ENCODE assay signal across 8 cellular contexts in genomic region chr10:119542990-119543813, GRCh38. TPM values are rescaled to one million over a fixed set of nuclear protein-coding genes. Genes with fewer than 3 reads are reported as not detected.
A peak's percentile ranks its signal among the peaks of the same experiment; 100 is the strongest.
DNase-seq lines count a peak whose midpoint lies in the region; ATAC-seq and TF ChIP-seq lines count a peak whose summit lies in the region.

No MANE protein-coding gene starts in this region.

- H3K27me3 ChIP-seq in neural cell (ENCODE audit: insufficient read depth, low read depth, low read length) (peaks cover 54% of the 10 kb centered on the region), thoracic aorta (replicated peaks; ENCODE audit: insufficient read depth) (no peaks in the 10 kb centered on the region)

- DNase-seq in 8988T (peak; percentile 66), NCI-H69 (lab: John Stamatoyannopoulos, UW) (peak; percentile 67), activated T-cell treated with anti-CD3 and anti-CD28 coated beads for 1 hour (ENCODE audit: low read depth) (peak; percentile 52), fibroblast of gingiva (ENCODE audit: low read depth) (peak; percentile 45), thoracic aorta (ENCODE audit: low spot score) (no peak)

- ATAC-seq in GM18517 (IDR thresholded peaks at IDR 0.05; ENCODE audit: unreplicated experiment) (peak; percentile 34), HG03025 (IDR thresholded peaks at IDR 0.05; ENCODE audit: low FRiP score, unreplicated experiment) (peak; percentile 33), thoracic aorta (ENCODE audit: insufficient number of reproducible peaks, low FRiP score, low read depth) (no peak)

- H3K4me2 ChIP-seq in neural cell (ENCODE audit: low read length), result peak overlapping the region; percentile 30

- H3F3A ChIP-seq in neural cell (ENCODE audit: insufficient read depth, low read length, poor library complexity, severe bottlenecking), result no peaks in the 10 kb centered on the region

- no peak overlapping the region for H3K27ac ChIP-seq in neural cell (ENCODE audit: low read length)
- H3K27ac ChIP-seq in thoracic aorta, result peak overlapping the region; percentile 64 to 77

- H3K79me2 ChIP-seq in neural cell (replicated peaks; ENCODE audit: insufficient read depth, low read length), result no peaks in the 10 kb centered on the region

- no peaks in the 10 kb centered on the region for H3K9me2 ChIP-seq in neural cell (ENCODE audit: insufficient read depth, low read length)

- H3K4me1 ChIP-seq in thoracic aorta (ENCODE audit: control insufficient read depth in 1 of 2, low read depth in 2 of 2), result peaks cover 9 to 42% of the 10 kb centered on the region in 2 donors

- TF ChIP-seq EP300 in neural cell (conservative IDR thresholded peaks at IDR 0.05; ENCODE audit: poor library complexity, severe bottlenecking), result no peak

- H3K36me3 ChIP-seq in neural cell (ENCODE audit: insufficient read depth, low read length) (no peaks in the 10 kb centered on the region), thoracic aorta (no peaks in the 10 kb centered on the region)

- TF ChIP-seq CTCF in neural cell (IDR thresholded peaks at IDR 0.05; ENCODE audit: poor library complexity, severe bottlenecking), result peak; percentile 68
- peak; percentile 53 for TF ChIP-seq CTCF in thoracic aorta (IDR thresholded peaks at IDR 0.05)

- H3K9me3 ChIP-seq in neural cell (ENCODE audit: low read length), result no peaks in the 10 kb centered on the region
- no peaks in the 10 kb centered on the region for H3K9me3 ChIP-seq in thoracic aorta

- peak overlapping the region; percentile 26 for H3K9ac ChIP-seq in neural cell (ENCODE audit: low read length)

- H2AFZ ChIP-seq in neural cell (ENCODE audit: low read depth, low read length), result peak overlapping the region; percentile 21

- H3K4me3 ChIP-seq in neural cell (ENCODE audit: low read length) (peak overlapping the region; percentile 76), thoracic aorta (peak overlapping the region; percentile 90)

- H4K20me1 ChIP-seq in neural cell (ENCODE audit: insufficient read depth), result no peaks in the 10 kb centered on the region

- TF ChIP-seq RAD21 in neural cell (conservative IDR thresholded peaks at IDR 0.05), result peak; percentile 42

TF ChIP-seq in neural cell, 6 proteins besides CTCF, POLR2A, EP300 and RAD21:
- TF ChIP-seq SMC3 (conservative IDR thresholded peaks at IDR 0.05; ENCODE audit: poor library complexity), result peak; percentile 62
- TF ChIP-seq POLR2AphosphoS5 (IDR thresholded peaks at IDR 0.05), result no peak
- TF ChIP-seq TAF1 (IDR thresholded peaks at IDR 0.05; ENCODE audit: low read depth), result no peak
- TF ChIP-seq MXI1 (conservative IDR thresholded peaks at IDR 0.05; ENCODE audit: poor library complexity, severe bottlenecking), result peak; percentile 55
TF ChIP-seq in neural cell: peak in this region for 2.

RNA-seq across cellular contexts. Expression of gene RGS10, which starts 0.7 kb away (rescaled TPM):
- 2.6 TPM in 1 of 2 replicates, not detected in the other for polyA plus RNA-seq in neural cell
- not detected in 2 replicates for polyA minus RNA-seq in neural cell
- 10 to 100 TPM; 33.2 to 37.1 TPM for total RNA-seq in thoracic aorta

RNA-seq across cellular contexts. Expression of gene TIAL1, which starts 53.6 kb away (rescaled TPM):
- 85.1 and 92.9 TPM in 2 replicates for polyA plus RNA-seq in neural cell
- polyA minus RNA-seq in neural cell, result 80.3 and 102 TPM in 2 replicates
- 10 to 100 TPM; 72.4 to 79.5 TPM for total RNA-seq in thoracic aorta
